In the genomic region with DNA sequence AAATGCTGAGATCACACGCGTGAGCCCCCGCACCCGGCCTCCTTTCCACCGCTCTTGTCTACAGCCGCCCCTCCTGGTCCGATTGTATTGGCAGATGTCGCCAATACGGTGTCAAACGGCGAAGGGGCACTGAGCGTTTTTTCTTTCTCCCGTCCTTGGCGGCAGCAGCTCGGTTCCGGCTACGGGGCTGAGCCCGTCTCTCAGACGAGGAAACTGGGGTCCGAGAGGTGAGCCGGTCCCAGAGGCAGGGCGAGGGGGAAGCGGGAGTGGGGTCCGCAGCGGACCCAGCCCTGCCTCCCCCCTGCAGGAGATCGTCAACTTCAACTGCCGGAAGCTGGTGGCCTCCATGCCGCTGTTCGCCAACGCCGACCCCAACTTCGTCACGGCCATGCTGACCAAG, we compare ENCODE assay signal across 1 cellular context.
TF ChIP-seq lines count a peak whose summit lies in the region.

No MANE protein-coding gene starts in this region.

TF ChIP-seq in HepG2, 621 proteins besides CTCF, POLR2A, EP300 and RAD21:
- TF ChIP-seq KDM6A (CRISPR knock-in tag; IDR thresholded peaks at IDR 0.05; ENCODE audit: low read depth): no peak
- TF ChIP-seq, protein P1, sequence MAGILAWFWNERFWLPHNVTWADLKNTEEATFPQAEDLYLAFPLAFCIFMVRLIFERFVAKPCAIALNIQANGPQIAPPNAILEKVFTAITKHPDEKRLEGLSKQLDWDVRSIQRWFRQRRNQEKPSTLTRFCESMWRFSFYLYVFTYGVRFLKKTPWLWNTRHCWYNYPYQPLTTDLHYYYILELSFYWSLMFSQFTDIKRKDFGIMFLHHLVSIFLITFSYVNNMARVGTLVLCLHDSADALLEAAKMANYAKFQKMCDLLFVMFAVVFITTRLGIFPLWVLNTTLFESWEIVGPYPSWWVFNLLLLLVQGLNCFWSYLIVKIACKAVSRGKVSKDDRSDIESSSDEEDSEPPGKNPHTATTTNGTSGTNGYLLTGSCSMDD (CRISPR knock-in tag; IDR thresholded peaks at IDR 0.05): no peak
- TF ChIP-seq ZNF616 (CRISPR knock-in tag; IDR thresholded peaks at IDR 0.05; ENCODE audit: low read depth): no peak
- TF ChIP-seq FOXO1 (CRISPR knock-in tag; IDR thresholded peaks at IDR 0.05): no peak
- TF ChIP-seq, protein P2, sequence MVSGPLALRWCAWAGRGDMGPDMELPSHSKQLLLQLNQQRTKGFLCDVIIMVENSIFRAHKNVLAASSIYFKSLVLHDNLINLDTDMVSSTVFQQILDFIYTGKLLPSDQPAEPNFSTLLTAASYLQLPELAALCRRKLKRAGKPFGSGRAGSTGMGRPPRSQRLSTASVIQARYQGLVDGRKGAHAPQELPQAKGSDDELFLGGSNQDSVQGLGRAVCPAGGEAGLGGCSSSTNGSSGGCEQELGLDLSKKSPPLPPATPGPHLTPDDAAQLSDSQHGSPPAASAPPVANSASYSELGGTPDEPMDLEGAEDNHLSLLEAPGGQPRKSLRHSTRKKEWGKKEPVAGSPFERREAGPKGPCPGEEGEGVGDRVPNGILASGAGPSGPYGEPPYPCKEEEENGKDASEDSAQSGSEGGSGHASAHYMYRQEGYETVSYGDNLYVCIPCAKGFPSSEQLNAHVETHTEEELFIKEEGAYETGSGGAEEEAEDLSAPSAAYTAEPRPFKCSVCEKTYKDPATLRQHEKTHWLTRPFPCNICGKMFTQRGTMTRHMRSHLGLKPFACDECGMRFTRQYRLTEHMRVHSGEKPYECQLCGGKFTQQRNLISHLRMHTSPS (CRISPR knock-in tag; IDR thresholded peaks at IDR 0.05; ENCODE audit: low read depth): no peak
- TF ChIP-seq ZNF607 (CRISPR knock-in tag; IDR thresholded peaks at IDR 0.05; ENCODE audit: borderline replicate concordance): no peak
- TF ChIP-seq, protein P3, sequence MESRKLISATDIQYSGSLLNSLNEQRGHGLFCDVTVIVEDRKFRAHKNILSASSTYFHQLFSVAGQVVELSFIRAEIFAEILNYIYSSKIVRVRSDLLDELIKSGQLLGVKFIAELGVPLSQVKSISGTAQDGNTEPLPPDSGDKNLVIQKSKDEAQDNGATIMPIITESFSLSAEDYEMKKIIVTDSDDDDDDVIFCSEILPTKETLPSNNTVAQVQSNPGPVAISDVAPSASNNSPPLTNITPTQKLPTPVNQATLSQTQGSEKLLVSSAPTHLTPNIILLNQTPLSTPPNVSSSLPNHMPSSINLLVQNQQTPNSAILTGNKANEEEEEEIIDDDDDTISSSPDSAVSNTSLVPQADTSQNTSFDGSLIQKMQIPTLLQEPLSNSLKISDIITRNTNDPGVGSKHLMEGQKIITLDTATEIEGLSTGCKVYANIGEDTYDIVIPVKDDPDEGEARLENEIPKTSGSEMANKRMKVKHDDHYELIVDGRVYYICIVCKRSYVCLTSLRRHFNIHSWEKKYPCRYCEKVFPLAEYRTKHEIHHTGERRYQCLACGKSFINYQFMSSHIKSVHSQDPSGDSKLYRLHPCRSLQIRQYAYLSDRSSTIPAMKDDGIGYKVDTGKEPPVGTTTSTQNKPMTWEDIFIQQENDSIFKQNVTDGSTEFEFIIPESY (CRISPR knock-in tag; IDR thresholded peaks at IDR 0.05): no peak
- TF ChIP-seq RARG (CRISPR knock-in tag; IDR thresholded peaks at IDR 0.05; ENCODE audit: low read depth): no peak
- TF ChIP-seq, protein P4, sequence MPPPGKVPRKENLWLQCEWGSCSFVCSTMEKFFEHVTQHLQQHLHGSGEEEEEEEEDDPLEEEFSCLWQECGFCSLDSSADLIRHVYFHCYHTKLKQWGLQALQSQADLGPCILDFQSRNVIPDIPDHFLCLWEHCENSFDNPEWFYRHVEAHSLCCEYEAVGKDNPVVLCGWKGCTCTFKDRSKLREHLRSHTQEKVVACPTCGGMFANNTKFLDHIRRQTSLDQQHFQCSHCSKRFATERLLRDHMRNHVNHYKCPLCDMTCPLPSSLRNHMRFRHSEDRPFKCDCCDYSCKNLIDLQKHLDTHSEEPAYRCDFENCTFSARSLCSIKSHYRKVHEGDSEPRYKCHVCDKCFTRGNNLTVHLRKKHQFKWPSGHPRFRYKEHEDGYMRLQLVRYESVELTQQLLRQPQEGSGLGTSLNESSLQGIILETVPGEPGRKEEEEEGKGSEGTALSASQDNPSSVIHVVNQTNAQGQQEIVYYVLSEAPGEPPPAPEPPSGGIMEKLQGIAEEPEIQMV (CRISPR knock-in tag; IDR thresholded peaks at IDR 0.05; ENCODE audit: low read depth): no peak
- no peak for TF ChIP-seq ZNF101 (CRISPR knock-in tag; IDR thresholded peaks at IDR 0.05; ENCODE audit: borderline replicate concordance, low read depth)
- TF ChIP-seq ZNF629 (CRISPR knock-in tag; conservative IDR thresholded peaks at IDR 0.05): no peak
- no peak for TF ChIP-seq ZNF569 (CRISPR knock-in tag; IDR thresholded peaks at IDR 0.05; ENCODE audit: borderline replicate concordance)
- no peak for TF ChIP-seq HOXA9 (CRISPR knock-in tag; IDR thresholded peaks at IDR 0.05; ENCODE audit: borderline replicate concordance)
- no peak for TF ChIP-seq MLLT10 (CRISPR knock-in tag; IDR thresholded peaks at IDR 0.05)
- TF ChIP-seq NAIF1 (CRISPR knock-in tag; IDR thresholded peaks at IDR 0.05; ENCODE audit: borderline replicate concordance): no peak
- no peak for TF ChIP-seq ZNF703 (CRISPR knock-in tag; IDR thresholded peaks at IDR 0.05; ENCODE audit: borderline replicate concordance)
